ENCODE assay signal across 7 cellular contexts in genomic region chr19:5406198-5406597, GRCh38. TPM values are rescaled to one million over a fixed set of nuclear protein-coding genes. Genes with fewer than 3 reads are reported as not detected.
"Had no signal": no experiment of that assay in that cellular context is flagged by ENCODE, and none has a peak within 500 bp of the region (broad histone marks: within the 10 kb centered on the region; RNA-seq: fewer than 3 reads in every experiment).

No MANE protein-coding gene starts in this region.

RNA-seq across cellular contexts. Expression of gene ZNRF4, which starts 49.0 kb away (rescaled TPM):
- total RNA-seq: GM23248, GM23338, H1, H4, H7, H9, HFFc6 had no signal
